Comparison of ENCODE assay signal across 22 cellular contexts in genomic region chr16:72796222-72796621, GRCh38.
"Had no signal": no experiment of that assay in that cellular context is flagged by ENCODE, and none has a peak within 500 bp of the region (broad histone marks: within the 10 kb centered on the region; RNA-seq: fewer than 3 reads in every experiment).

No MANE protein-coding gene starts in this region.

- H3K4me1 Mint-ChIP-seq: IgD-negative memory B cell had no signal

- H3K4me1 ChIP-seq: SJSA1 had no signal

- ATAC-seq: K562, Panc1 had no signal

- H3K27me3 ChIP-seq: SJSA1 had no signal

- H3K9me3 ChIP-seq: SJSA1 had no signal

- H3K27me3 Mint-ChIP-seq: IgD-negative memory B cell had no signal

- H3K9ac ChIP-seq: KMS-11 had no signal

- H3K4me3 ChIP-seq: K562, SJSA1, SK-N-MC had no signal

- H3K27ac ChIP-seq: KMS-11, RWPE1, SJSA1, SK-N-MC had no signal

- H3K4me2 ChIP-seq: KMS-11 had no signal

- DNase-seq: Kasumi-1, MM.1S, NCI-H1092 treated with DMSO at 0.1 percent for 48 hours, NCI-H1436, NCI-H187, NCI-H2029, NCI-H2081 treated with DMSO at 0.1 percent for 48 hours, NCI-H2171, NCI-H226, NCI-H446, NCI-H510A, NCI-H524 treated with DMSO at 0.1 percent for 48 hours, NCI-H69, NCI-H774, SIG-M5 had no signal

- H3K9me3 Mint-ChIP-seq: IgD-negative memory B cell had no signal

- H3K4me3 Mint-ChIP-seq: IgD-negative memory B cell had no signal
